Comparison of ENCODE assay signal across 1 cellular context in genomic region chr14:95877633-95878032, GRCh38.
TF ChIP-seq lines count a peak whose summit lies in the region.

No MANE protein-coding gene starts in this region.

TF ChIP-seq in GM23338, 12 proteins besides CTCF, POLR2A, EP300 and RAD21 (continued from another document):
- TF ChIP-seq ZNF462 (CRISPR knock-in tag; IDR thresholded peaks at IDR 0.05): no peak
- TF ChIP-seq ETS1 (IDR thresholded peaks at IDR 0.05): no peak
- no peak for TF ChIP-seq STAT1 (IDR thresholded peaks at IDR 0.05; ENCODE audit: unreplicated experiment)
- no peak for TF ChIP-seq ZNF331 (CRISPR knock-in tag; IDR thresholded peaks at IDR 0.05; ENCODE audit: low read depth)
- no peak for TF ChIP-seq EZH2 (IDR thresholded peaks at IDR 0.05; ENCODE audit: low read depth, unreplicated experiment)
- no peak for TF ChIP-seq NANOG (IDR thresholded peaks at IDR 0.05; ENCODE audit: borderline replicate concordance)
- TF ChIP-seq CREB1 (CRISPR knock-in tag; IDR thresholded peaks at IDR 0.05; ENCODE audit: low read depth): no peak
- no peak for TF ChIP-seq POLR2AphosphoS5 (IDR thresholded peaks at IDR 0.05; ENCODE audit: low read depth)
- TF ChIP-seq ZNF114 (CRISPR knock-in tag; IDR thresholded peaks at IDR 0.05): no peak
- no peak for TF ChIP-seq EZH2phosphoT487 (IDR thresholded peaks at IDR 0.05; ENCODE audit: unreplicated experiment)
